In genomic region chr6:26521485-26522391, GRCh38 we compare ENCODE assay signal across 8 cellular contexts. TPM values are rescaled to one million over a fixed set of nuclear protein-coding genes. Genes with fewer than 3 reads are reported as not detected.
DNase-seq lines count a peak whose midpoint lies in the region; ATAC-seq and TF ChIP-seq lines count a peak whose summit lies in the region.

No MANE protein-coding gene starts in this region.

- TF ChIP-seq POLR2A in GM18951 (IDR thresholded peaks at IDR 0.05; ENCODE audit: extremely low read depth, insufficient read depth, insufficient read length), result peak; percentile 68

- H3K9ac ChIP-seq in OCI-LY1 (ENCODE audit: low read length), result peak overlapping the region; percentile 83

- peak overlapping the region; percentile 91 for H3K4me3 Mint-ChIP-seq in natural killer cell treated with Interleukin-12 subunit alpha and Interleukin-12 subunit beta and Interleukin-15 and Interleukin-18, amount 100 ng/mL, for 72 hours

- no peaks in the 10 kb centered on the region for H3F3A ChIP-seq in OCI-LY1 (ENCODE audit: insufficient read depth, low read length)

- H3K79me2 ChIP-seq in OCI-LY1 (ENCODE audit: insufficient read depth, low read length), result no peaks in the 10 kb centered on the region

- DNase-seq in AG09309 (ENCODE audit: low read depth), result no peak
- DNase-seq in activated T-helper 1 cell treated with anti-CD3 and anti-CD28 coated beads, Interleukin-2, amount 50 U/mL, for 16 hours (ENCODE audit: low read depth in 1 of 2, low spot score in 1 of 2), result peak; percentile 32 to 62
- DNase-seq in fibroblast of peridontal ligament (ENCODE audit: extremely low read depth), result peak; percentile 70
- DNase-seq in natural killer cell treated with Interleukin-12 subunit alpha and Interleukin-12 subunit beta and Interleukin-15 and Interleukin-18, amount 100 ng/mL, for 72 hours (ENCODE audit: low spot score), result peak; percentile 90
- peak; percentile 59 for DNase-seq in stimulated activated naive CD4-positive, alpha-beta T cell treated with Interleukin-2 at 50 U/mL for 16 hours (lab: John Stamatoyannopoulos, UW)

- H3K4me2 ChIP-seq in OCI-LY1 (ENCODE audit: low read length), result peak overlapping the region; percentile 81

- H3K27ac ChIP-seq in OCI-LY1 (ENCODE audit: low read depth, low read length, poor library complexity, severe bottlenecking), result peak overlapping the region; percentile 92

- peak; percentile 71 for ATAC-seq in HG03175 (IDR thresholded peaks at IDR 0.05; ENCODE audit: unreplicated experiment)
- ATAC-seq in natural killer cell treated with Interleukin-12 subunit alpha and Interleukin-12 subunit beta and Interleukin-15 and Interleukin-18, amount 100 ng/mL, for 72 hours, result peak; percentile 90 to 91

- peaks cover 32 to 41% of the 10 kb centered on the region in 2 donors for H3K4me1 Mint-ChIP-seq in natural killer cell treated with Interleukin-12 subunit alpha and Interleukin-12 subunit beta and Interleukin-15 and Interleukin-18, amount 100 ng/mL, for 72 hours (ENCODE audit: low read depth in 2 of 2)

- H3K27me3 Mint-ChIP-seq in natural killer cell treated with Interleukin-12 subunit alpha and Interleukin-12 subunit beta and Interleukin-15 and Interleukin-18, amount 100 ng/mL, for 72 hours, result peaks cover 0 to 3% of the 10 kb centered on the region in 2 donors

- TF ChIP-seq CTCF in AG09309 (IDR thresholded peaks at IDR 0.05; ENCODE audit: control insufficient read depth, insufficient read depth, low read depth, low read length, missing control alignments) (peak; percentile 29), OCI-LY1 (IDR thresholded peaks at IDR 0.05; ENCODE audit: low read length) (peak; percentile 63)

- no peaks in the 10 kb centered on the region for H3K9me3 Mint-ChIP-seq in natural killer cell treated with Interleukin-12 subunit alpha and Interleukin-12 subunit beta and Interleukin-15 and Interleukin-18, amount 100 ng/mL, for 72 hours

- no peaks in the 10 kb centered on the region for H3K9me3 ChIP-seq in OCI-LY1 (ENCODE audit: low read length)

- in situ Hi-C loops in GM18951 (cut with MboI; ENCODE audit: low sequenced_read_pairs, unreplicated experiment), result no loop called here

- peak overlapping the region; percentile 88 to 99 for H3K27ac Mint-ChIP-seq in natural killer cell treated with Interleukin-12 subunit alpha and Interleukin-12 subunit beta and Interleukin-15 and Interleukin-18, amount 100 ng/mL, for 72 hours

- H3K4me1 ChIP-seq in OCI-LY1 (ENCODE audit: insufficient read depth, low read length, severe bottlenecking), result peaks cover 44% of the 10 kb centered on the region

- H2AFZ ChIP-seq in OCI-LY1 (ENCODE audit: low read length), result no peak overlapping the region

- no peaks in the 10 kb centered on the region for H3K9me2 ChIP-seq in OCI-LY1 (ENCODE audit: low read depth, low read length)

- peak overlapping the region; percentile 40 for H3K4me3 ChIP-seq in AG09309 (ENCODE audit: control insufficient read depth, low read depth, low read length)
- peak overlapping the region; percentile 69 for H3K4me3 ChIP-seq in OCI-LY1 (ENCODE audit: low read depth, low read length, poor library complexity, severe bottlenecking)

- no peaks in the 10 kb centered on the region for H3K36me3 Mint-ChIP-seq in natural killer cell treated with Interleukin-12 subunit alpha and Interleukin-12 subunit beta and Interleukin-15 and Interleukin-18, amount 100 ng/mL, for 72 hours

- no peaks in the 10 kb centered on the region for H3K36me3 ChIP-seq in OCI-LY1 (ENCODE audit: insufficient read depth, low read length)

- H4K20me1 ChIP-seq in OCI-LY1 (ENCODE audit: insufficient read depth, low read length), result no peaks in the 10 kb centered on the region

- no peaks in the 10 kb centered on the region for H3K27me3 ChIP-seq in OCI-LY1 (ENCODE audit: insufficient read depth, low read length)

RNA-seq across cellular contexts. Expression of gene HMGN4, which starts 16.4 kb away (rescaled TPM):
- total RNA-seq in natural killer cell treated with Interleukin-12 subunit alpha and Interleukin-12 subunit beta and Interleukin-15 and Interleukin-18, amount 100 ng/mL, for 72 hours, result 10 to 100 TPM; 79.8 to 91.9 TPM

RNA-seq across cellular contexts. Expression of gene BTN1A1, which starts 21.6 kb away (rescaled TPM):
- total RNA-seq in natural killer cell treated with Interleukin-12 subunit alpha and Interleukin-12 subunit beta and Interleukin-15 and Interleukin-18, amount 100 ng/mL, for 72 hours, result not detected
